ENCODE assay signal across 10 cellular contexts in genomic region chr7:107078517-107078966, GRCh38. TPM values are rescaled to one million over a fixed set of nuclear protein-coding genes. Genes with fewer than 3 reads are reported as not detected.
DNase-seq lines count a peak whose midpoint lies in the region; ATAC-seq and TF ChIP-seq lines count a peak whose summit lies in the region.
"Had no signal": no experiment of that assay in that cellular context is flagged by ENCODE, and none has a peak within 500 bp of the region (broad histone marks: within the 10 kb centered on the region; RNA-seq: fewer than 3 reads in every experiment).

No MANE protein-coding gene starts in this region.

- H3K27me3 ChIP-seq in IMR-90 (ENCODE audit: control insufficient read depth, insufficient read depth, low read length) (no peaks in the 10 kb centered on the region), adrenal gland (no peaks in the 10 kb centered on the region)
- no peaks in the 10 kb centered on the region for H3K27me3 ChIP-seq in CD4-positive, alpha-beta T cell (ENCODE audit: control insufficient read depth, insufficient read depth, low read length)

- H3K4ac ChIP-seq in IMR-90 (ENCODE audit: low read depth, low read length), result no peak overlapping the region

- no peak overlapping the region for H2AFZ ChIP-seq in IMR-90 (replicated peaks; ENCODE audit: low read length, poor library complexity)

- H3K27me3 Mint-ChIP-seq in CD4-positive, alpha-beta T cell, result no peaks in the 10 kb centered on the region
- H3K27me3 Mint-ChIP-seq: activated CD4-positive, alpha-beta memory T cell treated with anti-CD3 and anti-CD28 coated beads for 36 hours had no signal

- peaks cover 11% of the 10 kb centered on the region for H3K9me1 ChIP-seq in IMR-90 (ENCODE audit: insufficient read depth, low read length)

- H3K4me1 Mint-ChIP-seq in CD4-positive, alpha-beta T cell (ENCODE audit: low read depth), result no peaks in the 10 kb centered on the region
- H3K4me1 Mint-ChIP-seq: nephron progenitor cell had no signal

- in situ Hi-C loops in IMR-90 (cut with MboI; ENCODE audit: low sequenced_read_pairs), result no loop called here

- no peak overlapping the region for H2BK20ac ChIP-seq in IMR-90 (ENCODE audit: low read depth, low read length)

- WGBS in IMR-90 (ENCODE audit: extremely low coverage in 2 of 2, insufficient read length in 1 of 2), 2 experiments, result no CpG with 5 or more reads among the region's 2 CpGs
- WGBS in adrenal gland, 4 donors, result 38 to 62% (median 59%) methylated on average over 2 of the region's 2 CpGs

- CTCF ChIA-PET in IMR-90 (lab: Yijun Ruan, JAX), result no interaction called here
- CTCF ChIA-PET in CD4-positive, alpha-beta T cell (lab: Charles Lee), result no interaction called here

- no peak overlapping the region for H2BK15ac ChIP-seq in IMR-90 (ENCODE audit: low read depth, low read length)

- H3K36me3 Mint-ChIP-seq in CD4-positive, alpha-beta T cell (ENCODE audit: low read depth), result no peaks in the 10 kb centered on the region
- H3K36me3 Mint-ChIP-seq: activated CD4-positive, alpha-beta memory T cell treated with anti-CD3 and anti-CD28 coated beads for 36 hours had no signal

- H4K20me1 ChIP-seq in IMR-90 (ENCODE audit: insufficient read depth, low read length), result 0 out of 2 replicates have a peak, but pooled peaks cover 3% of the 10 kb centered on the region

- H3K4me3 ChIP-seq in IMR-90 (ENCODE audit: insufficient read depth, low read depth, low read length) (no peak overlapping the region), adrenal gland (no peak overlapping the region)

- dilution Hi-C loops in IMR-90 (cut with HindIII; ENCODE audit: low sequenced_read_pairs, unreplicated experiment), result no loop called here

- no peak overlapping the region for H4K91ac ChIP-seq in IMR-90 (ENCODE audit: insufficient read depth, low read depth, low read length)

- no peak overlapping the region for H2BK120ac ChIP-seq in IMR-90 (ENCODE audit: low read depth, low read length)

- no peak overlapping the region for H3K14ac ChIP-seq in IMR-90 (replicated peaks; ENCODE audit: low read depth, low read length)

- H3K4me3 Mint-ChIP-seq in CD4-positive, alpha-beta T cell, result no peak overlapping the region
- H3K4me3 Mint-ChIP-seq: activated CD4-positive, alpha-beta memory T cell treated with anti-CD3 and anti-CD28 coated beads for 36 hours; nephron progenitor cell had no signal

- no peaks in the 10 kb centered on the region for H3K79me1 ChIP-seq in IMR-90 (ENCODE audit: low read depth in 1 of 2, low read length in 2 of 2)

- TF ChIP-seq POLR2A in IMR-90 (IDR thresholded peaks at IDR 0.05; ENCODE audit: low read depth, low read length) (no peak), adrenal gland (IDR thresholded peaks at IDR 0.05) (peak in 1 of 2 donors; percentile 49)

- no peak for TF ChIP-seq RAD21 in IMR-90 (IDR thresholded peaks at IDR 0.05; ENCODE audit: low read length)

- DNase-seq in COR-L47 (lab: John Stamatoyannopoulos, UW) (peak; percentile 21), IMR-90 (peak; percentile 78), adrenal gland (peak; percentile 75 to 94 (median 92)), kidney tubule cell (ENCODE audit: low spot score) (peak; percentile 82)
- DNase-seq in CD4-positive, alpha-beta T cell, result no peak
- DNase-seq in stimulated activated CD4-positive, alpha-beta T cell treated with anti-CD3 and anti-CD28 coated beads, Interleukin-4, amount 100 ng/mL, for 4 hours, result no peak
- DNase-seq: activated CD4-positive, alpha-beta memory T cell treated with anti-CD3 and anti-CD28 coated beads for 36 hours; nephron progenitor cell had no signal

- H4K5ac ChIP-seq in IMR-90 (ENCODE audit: low read depth, low read length), result no peak overlapping the region

- no peaks in the 10 kb centered on the region for H3K9me3 Mint-ChIP-seq in CD4-positive, alpha-beta T cell
- H3K9me3 Mint-ChIP-seq: activated CD4-positive, alpha-beta memory T cell treated with anti-CD3 and anti-CD28 coated beads for 36 hours; nephron progenitor cell had no signal

- H2AK9ac ChIP-seq in IMR-90 (replicated peaks; ENCODE audit: low read depth, low read length, poor library complexity), result no peak overlapping the region

- POLR2A ChIA-PET in IMR-90 (lab: Charles Lee; ENCODE audit: unreplicated experiment), result no interaction called here
- POLR2A ChIA-PET in CD4-positive, alpha-beta T cell (lab: Charles Lee), result no interaction called here

- no peak overlapping the region for H3K18ac ChIP-seq in IMR-90 (ENCODE audit: low read depth, low read length)

- BruUV-seq in IMR-90 (replicated peaks; lab: Mats Ljungman, UMichigan), result no TSS peak

- H3K27ac Mint-ChIP-seq in CD4-positive, alpha-beta T cell, result no peak overlapping the region
- H3K27ac Mint-ChIP-seq: activated CD4-positive, alpha-beta memory T cell treated with anti-CD3 and anti-CD28 coated beads for 36 hours; nephron progenitor cell had no signal

- H2AK5ac ChIP-seq in IMR-90 (ENCODE audit: low read depth, low read length), result no peak overlapping the region

- TF ChIP-seq CTCF in IMR-90 (conservative IDR thresholded peaks at IDR 0.05; ENCODE audit: low read depth, low read length), result no peak
- no peak for TF ChIP-seq CTCF in adrenal gland (IDR thresholded peaks at IDR 0.05)
- no peak for TF ChIP-seq CTCF in CD4-positive, alpha-beta T cell (IDR thresholded peaks at IDR 0.05)

- H3K4me1 ChIP-seq in IMR-90 (ENCODE audit: control insufficient read depth, insufficient read depth, low read length) (no peaks in the 10 kb centered on the region), adrenal gland (replicated peaks in 1 of 2) (peaks cover 34 to 52% of the 10 kb centered on the region in 2 donors)

- H3K56ac ChIP-seq in IMR-90 (ENCODE audit: extremely low read depth, insufficient read depth, low read length), result no peak overlapping the region

- H3K27ac ChIP-seq in IMR-90 (ENCODE audit: insufficient read depth, low read length), result no peak overlapping the region
- peak overlapping the region; percentile 14 to 90 (median 83) for H3K27ac ChIP-seq in adrenal gland
- H3K27ac ChIP-seq in CD4-positive, alpha-beta T cell (ENCODE audit: low read depth, low read length), result no peak overlapping the region

- H3K9ac ChIP-seq in IMR-90 (ENCODE audit: low read depth, low read length), result no peak overlapping the region

- H2BK5ac ChIP-seq in IMR-90 (ENCODE audit: low read depth, low read length, poor library complexity, severe bottlenecking), result no peak overlapping the region

- ATAC-seq in IMR-90 (ENCODE audit: low read depth), result peak; percentile 72
- no peak for ATAC-seq in HG02885 (IDR thresholded peaks at IDR 0.05; ENCODE audit: poor library complexity, unreplicated experiment)
- no peak for ATAC-seq in CD4-positive, alpha-beta T cell (ENCODE audit: poor library complexity)
- no peak for ATAC-seq in GM21367 (IDR thresholded peaks at IDR 0.05; ENCODE audit: unreplicated experiment)

- no peak overlapping the region for H3K23ac ChIP-seq in IMR-90 (ENCODE audit: low read depth, low read length)

- intact Hi-C loops in IMR-90 (cut with micrococcal nuclease), result no loop called here
- intact Hi-C loops in adrenal gland (cut with DNase I), result no loop called here
- intact Hi-C loops in CD4-positive, alpha-beta T cell (cut with DNase I, micrococcal nuclease), result no loop called here

- H3K4me2 ChIP-seq in IMR-90 (ENCODE audit: low read depth, low read length), result no peak overlapping the region

- no peak overlapping the region for H4K8ac ChIP-seq in IMR-90 (ENCODE audit: low read depth in 2 of 2, low read length in 2 of 2)

- H3K36me3 ChIP-seq in IMR-90 (ENCODE audit: control insufficient read depth, insufficient read depth, low read length) (peaks cover 1% of the 10 kb centered on the region; the same call in 1 of the 2 replicates), adrenal gland (replicated peaks in 1 of 2) (no peaks in the 10 kb centered on the region)

- H3K9me3 ChIP-seq in IMR-90 (ENCODE audit: control insufficient read depth, insufficient read depth, low read length) (no peaks in the 10 kb centered on the region), adrenal gland (replicated peaks in 1 of 3) (no peaks in the 10 kb centered on the region)
- no peaks in the 10 kb centered on the region for H3K9me3 ChIP-seq in CD4-positive, alpha-beta T cell (ENCODE audit: control insufficient read depth, low read length)

TF ChIP-seq in IMR-90, 13 proteins besides CTCF, POLR2A, EP300 and RAD21 (continues in another document):
- no peak for TF ChIP-seq NFE2L2 (IDR thresholded peaks at IDR 0.05; ENCODE audit: low read depth, low read length)
- TF ChIP-seq CHD1 (IDR thresholded peaks at IDR 0.05; ENCODE audit: low read depth, low read length), result no peak
- TF ChIP-seq USF2 (IDR thresholded peaks at IDR 0.05; ENCODE audit: low read depth, low read length), result no peak
- no peak for TF ChIP-seq MAZ (IDR thresholded peaks at IDR 0.05; ENCODE audit: borderline replicate concordance, low read depth, low read length)
- no peak for TF ChIP-seq MXI1 (IDR thresholded peaks at IDR 0.05; ENCODE audit: borderline replicate concordance, low read depth, low read length)
- TF ChIP-seq ELK1 (IDR thresholded peaks at IDR 0.05; ENCODE audit: borderline replicate concordance, low read depth, low read length), result no peak
- TF ChIP-seq RFX5 (IDR thresholded peaks at IDR 0.05; ENCODE audit: low read depth, low read length), result no peak
- TF ChIP-seq SMC3 (IDR thresholded peaks at IDR 0.05; ENCODE audit: low read depth, low read length), result no peak
- no peak for TF ChIP-seq MAFK (IDR thresholded peaks at IDR 0.05; ENCODE audit: low read depth, low read length)

RNA-seq across cellular contexts. Expression of gene PRKAR2B, which starts 34.0 kb away (rescaled TPM):
- 3.0 and 8.1 TPM in 2 replicates for total RNA-seq in IMR-90 (2012; rRNA removed)
- polyA plus RNA-seq in IMR-90 (2012; rRNA removed), result 2.5 and 3.1 TPM in 2 replicates
- polyA plus RNA-seq in IMR-90 (2012; cell fraction: cytosol; rRNA removed), result 0.49 and 0.69 TPM in 2 replicates
- 0.21 and 1.1 TPM in 2 replicates for polyA plus RNA-seq in IMR-90 (2012; cell fraction: nucleus; rRNA removed; ENCODE audit: low replicate concordance)
- 100 to 1,000 TPM in 3 of 8 donors, 10 to 100 TPM in 5; 58.2 to 145 (median 82.9) TPM for total RNA-seq in adrenal gland
- polyA plus RNA-seq in adrenal gland, result 100 to 1,000 TPM in 1 of 3 donors, 10 to 100 TPM in 2; 30.4 to 212 (median 54.5) TPM
- under 1 TPM; 0.41 to 0.42 TPM for total RNA-seq in CD4-positive, alpha-beta T cell

Comparison
In these comparisons a context has a peak if more than half of its experiments do, and no peak if none do; other contexts are left out.
1. DNase-seq: peak in COR-L47 (single experiment), IMR-90 (single experiment), adrenal gland (7 of 7) and kidney tubule cell (single experiment); none in CD4-positive, alpha-beta T cell (0 of 10) and stimulated activated CD4-positive, alpha-beta T cell treated with anti-CD3 and anti-CD28 coated beads, Interleukin-4, amount 100 ng/mL, for 4 hours (0 of 2).
2. H3K27ac ChIP-seq: peak in adrenal gland (5 of 5); none in IMR-90 (single experiment) and CD4-positive, alpha-beta T cell (single experiment).